1 cellular context compared by ENCODE assay signal in genomic region chr1:225428066-225428878, GRCh38.
TF ChIP-seq lines count a peak whose summit lies in the region.

No MANE protein-coding gene starts in this region.

TF ChIP-seq in HepG2, 621 proteins besides CTCF, POLR2A, EP300 and RAD21 (continued from another document and continues in another):
- peak; percentile 54; the same call in 1 of the 2 replicates for TF ChIP-seq ZNF646 (CRISPR knock-in tag; IDR thresholded peaks at IDR 0.05)
- TF ChIP-seq PRMT3 (CRISPR knock-in tag; IDR thresholded peaks at IDR 0.05; ENCODE audit: borderline replicate concordance, low read depth): 0 out of 2 replicates have a peak, but pooled peaks have one; percentile 30
- no peak for TF ChIP-seq ZNF530 (CRISPR knock-in tag; IDR thresholded peaks at IDR 0.05; ENCODE audit: low read depth)
- TF ChIP-seq ONECUT2 (CRISPR knock-in tag; IDR thresholded peaks at IDR 0.05): no peak
- no peak for TF ChIP-seq THAP7 (CRISPR knock-in tag; IDR thresholded peaks at IDR 0.05)
- peak; percentile 34; the same call in 1 of the 2 replicates for TF ChIP-seq MIXL1 (CRISPR knock-in tag; IDR thresholded peaks at IDR 0.05)
- no peak for TF ChIP-seq EZH2 (conservative IDR thresholded peaks at IDR 0.05; ENCODE audit: low read depth, low read length)
- 0 out of 2 replicates have a peak, but pooled peaks have one; percentile 28 for TF ChIP-seq STAT6 (CRISPR knock-in tag; IDR thresholded peaks at IDR 0.05; ENCODE audit: borderline replicate concordance)
- TF ChIP-seq ARNTL (CRISPR knock-in tag; IDR thresholded peaks at IDR 0.05): peak; percentile 64; the same call in 1 of the 2 replicates
- TF ChIP-seq FOSL2 (CRISPR knock-in tag; IDR thresholded peaks at IDR 0.05): peak; percentile 53
- peak; percentile 15; the same call in 1 of the 2 replicates for TF ChIP-seq TOPORS (CRISPR knock-in tag; IDR thresholded peaks at IDR 0.05)
- peak; percentile 76; the same call in 1 of the 2 replicates for TF ChIP-seq REL (CRISPR knock-in tag; conservative IDR thresholded peaks at IDR 0.05)
- peak; percentile 36; the same call in 1 of the 2 replicates for TF ChIP-seq KDM2A (CRISPR knock-in tag; IDR thresholded peaks at IDR 0.05; ENCODE audit: borderline replicate concordance, low read depth)
- TF ChIP-seq HDAC2 (CRISPR knock-in tag; IDR thresholded peaks at IDR 0.05): peak; percentile 35; the same call in 1 of the 2 replicates
- no peak for TF ChIP-seq SNAI1 (CRISPR knock-in tag; IDR thresholded peaks at IDR 0.05; ENCODE audit: borderline replicate concordance)
- peak; percentile 64 for TF ChIP-seq KMT2A (CRISPR knock-in tag; IDR thresholded peaks at IDR 0.05)
- TF ChIP-seq SP4 (CRISPR knock-in tag; IDR thresholded peaks at IDR 0.05): peak; percentile 82
- peak; percentile 88 for TF ChIP-seq NFYC (CRISPR knock-in tag; IDR thresholded peaks at IDR 0.05)
- TF ChIP-seq ZNF331 (CRISPR knock-in tag; IDR thresholded peaks at IDR 0.05): peak; percentile 58; the same call in 1 of the 2 replicates
- TF ChIP-seq SP2 (CRISPR knock-in tag; IDR thresholded peaks at IDR 0.05): peak; percentile 76
- no peak for TF ChIP-seq RORA (CRISPR knock-in tag; IDR thresholded peaks at IDR 0.05)
- TF ChIP-seq RFXAP (CRISPR knock-in tag; IDR thresholded peaks at IDR 0.05; ENCODE audit: borderline replicate concordance): peak; percentile 86
- TF ChIP-seq ZNF124 (CRISPR knock-in tag; IDR thresholded peaks at IDR 0.05): no peak
- 0 out of 2 replicates have a peak, but pooled peaks have one; percentile 48 for TF ChIP-seq ISL2 (CRISPR knock-in tag; IDR thresholded peaks at IDR 0.05)
- TF ChIP-seq GABPA (IDR thresholded peaks at IDR 0.05; ENCODE audit: low read depth, low read length): no peak
- no peak for TF ChIP-seq GABPA (CRISPR knock-in tag; IDR thresholded peaks at IDR 0.05; ENCODE audit: low read depth)
- peak; percentile 39; the same call in 1 of the 2 replicates for TF ChIP-seq CSRNP1 (CRISPR knock-in tag; IDR thresholded peaks at IDR 0.05)
- TF ChIP-seq ZFP37 (CRISPR knock-in tag; IDR thresholded peaks at IDR 0.05; ENCODE audit: borderline replicate concordance): no peak
- no peak for TF ChIP-seq HMG20B (CRISPR knock-in tag; conservative IDR thresholded peaks at IDR 0.05)
- no peak for TF ChIP-seq ZNF256 (CRISPR knock-in tag; conservative IDR thresholded peaks at IDR 0.05)
- no peak for TF ChIP-seq U2AF1 (optimal IDR thresholded peaks at IDR 0.05; ENCODE audit: low read depth, low read length)
- TF ChIP-seq MAFG (CRISPR knock-in tag; IDR thresholded peaks at IDR 0.05): peak; percentile 90
- TF ChIP-seq ZSCAN20 (CRISPR knock-in tag; IDR thresholded peaks at IDR 0.05; ENCODE audit: borderline replicate concordance): no peak
- peak; percentile 25; the same call in 1 of the 2 replicates for TF ChIP-seq ZNF160 (CRISPR knock-in tag; IDR thresholded peaks at IDR 0.05)
- TF ChIP-seq MBNL3 (CRISPR knock-in tag; conservative IDR thresholded peaks at IDR 0.05): no peak
- TF ChIP-seq ZNF230 (CRISPR knock-in tag; IDR thresholded peaks at IDR 0.05): 0 out of 2 replicates have a peak, but pooled peaks have one; percentile 32
- TF ChIP-seq SALL1 (CRISPR knock-in tag; IDR thresholded peaks at IDR 0.05): peak; percentile 24; the same call in 1 of the 2 replicates
- no peak for TF ChIP-seq BRCA1 (CRISPR knock-in tag; IDR thresholded peaks at IDR 0.05)
- peak; percentile 37; the same call in 1 of the 2 replicates for TF ChIP-seq ZNF879 (CRISPR knock-in tag; IDR thresholded peaks at IDR 0.05)
- peak; percentile 33 for TF ChIP-seq HNRNPLL (IDR thresholded peaks at IDR 0.05; ENCODE audit: low read depth, low read length, poor library complexity, severe bottlenecking)
- TF ChIP-seq STAG1 (CRISPR knock-in tag; IDR thresholded peaks at IDR 0.05): no peak
- peak; percentile 8; the same call in 1 of the 2 replicates for TF ChIP-seq ZBTB10 (CRISPR knock-in tag; IDR thresholded peaks at IDR 0.05; ENCODE audit: borderline replicate concordance)
- no peak for TF ChIP-seq ZNF33B (CRISPR knock-in tag; IDR thresholded peaks at IDR 0.05)
- TF ChIP-seq DDIT3 (CRISPR knock-in tag; IDR thresholded peaks at IDR 0.05): no peak
- 0 out of 2 replicates have a peak, but pooled peaks have one; percentile 52 for TF ChIP-seq GFI1 (CRISPR knock-in tag; IDR thresholded peaks at IDR 0.05; ENCODE audit: borderline replicate concordance)
- TF ChIP-seq ZNF781 (CRISPR knock-in tag; IDR thresholded peaks at IDR 0.05; ENCODE audit: borderline replicate concordance, not compliant biosample characterization): peak; percentile 62
- TF ChIP-seq THAP9 (CRISPR knock-in tag; IDR thresholded peaks at IDR 0.05; ENCODE audit: borderline replicate concordance): peak; percentile 27; the same call in 1 of the 2 replicates
- no peak for TF ChIP-seq MZF1 (CRISPR knock-in tag; IDR thresholded peaks at IDR 0.05; ENCODE audit: borderline replicate concordance)
- TF ChIP-seq ZNF850 (CRISPR knock-in tag; conservative IDR thresholded peaks at IDR 0.05): peak; percentile 70; the same call in 1 of the 2 replicates
- no peak; the same call in 1 of the 2 replicates for TF ChIP-seq PLSCR1 (CRISPR knock-in tag; IDR thresholded peaks at IDR 0.05; ENCODE audit: borderline replicate concordance)
